Comparison of ENCODE assay signal across 11 cellular contexts in the genomic region with DNA sequence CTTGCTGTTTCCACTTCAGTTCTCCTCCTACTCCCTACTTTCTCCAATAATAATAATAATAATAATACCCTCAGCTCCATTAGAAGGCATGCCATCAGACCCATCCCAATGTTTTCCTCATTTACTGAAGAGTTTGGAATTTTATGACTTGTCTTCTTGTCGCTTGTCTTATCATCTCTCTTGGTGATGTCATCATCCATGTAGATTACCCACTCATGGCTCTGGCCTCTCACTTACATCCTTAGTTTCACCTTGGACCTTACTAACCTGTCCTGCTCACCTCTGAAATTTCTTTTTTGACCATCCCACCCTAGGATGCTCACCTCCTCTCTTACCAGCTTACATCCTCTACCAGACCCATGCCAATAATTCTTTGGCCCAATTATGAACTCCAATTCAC.
"Had no signal": no experiment of that assay in that cellular context is flagged by ENCODE, and none has a peak within 500 bp of the region (broad histone marks: within the 10 kb centered on the region; RNA-seq: fewer than 3 reads in every experiment).

No MANE protein-coding gene starts in this region.

- H3K4me3 ChIP-seq: GM23248, GM23338, HAP-1 had no signal

- DNase-seq: GM23248, GOT3, H7, H9, HCEC 1CT, HFFc6 had no signal

- H3K9me3 ChIP-seq: HAP-1 had no signal

- H3K4me1 ChIP-seq: HAP-1 had no signal

- H3K27ac ChIP-seq: GM23248 had no signal

- H3K9ac ChIP-seq: GM23248 had no signal

- H2AFZ ChIP-seq: GM23248, GM23338 had no signal

- H3K36me3 ChIP-seq: HAP-1 had no signal

- FAIRE-seq: H1, H54 had no signal

- H3K4me2 ChIP-seq: GM23338 had no signal

- ATAC-seq: GM23338, HCT116 had no signal
